Comparison of ENCODE assay signal across 9 cellular contexts in genomic region chr15:90571063-90571541, GRCh38. TPM values are rescaled to one million over a fixed set of nuclear protein-coding genes. Genes with fewer than 3 reads are reported as not detected.
A peak's percentile ranks its signal among the peaks of the same experiment; 100 is the strongest.
DNase-seq lines count a peak whose midpoint lies in the region; ATAC-seq, FAIRE-seq and TF ChIP-seq lines count a peak whose summit lies in the region.
"Had no signal": no experiment of that assay in that cellular context is flagged by ENCODE, and none has a peak within 500 bp of the region (broad histone marks: within the 10 kb centered on the region; RNA-seq: fewer than 3 reads in every experiment).

No MANE protein-coding gene starts in this region.

- intact Hi-C loops in activated naive CD4-positive, alpha-beta T cell treated with anti-CD3 and anti-CD28 coated beads for 36 hours (cut with micrococcal nuclease): no loop called here
- intact Hi-C loops in cardiac septum (cut with DNase I): no loop called here

- peaks cover 0 to 12% (median 0%) of the 10 kb centered on the region in 4 donors for H3K4me1 ChIP-seq in Peyer's patch

- H3K27me3 ChIP-seq in Peyer's patch: no peaks in the 10 kb centered on the region

- peak overlapping the region in 3 of 4 donors; percentile 39 to 53 (median 40) for H3K27ac ChIP-seq in Peyer's patch
- H3K27ac ChIP-seq in substantia nigra (ENCODE audit: low read depth, low read length, poor library complexity, severe bottlenecking): peak overlapping the region; percentile 84

- no peaks in the 10 kb centered on the region for H3K27me3 Mint-ChIP-seq in activated naive CD4-positive, alpha-beta T cell treated with anti-CD3 and anti-CD28 coated beads for 36 hours (ENCODE audit: low read depth)

- no peaks in the 10 kb centered on the region for H3K36me3 ChIP-seq in Peyer's patch

- TF ChIP-seq CTCF in Peyer's patch (IDR thresholded peaks at IDR 0.05): no peak
- no peak for TF ChIP-seq CTCF in D721Med (IDR thresholded peaks at IDR 0.05; ENCODE audit: insufficient read depth, missing control alignments)

- DNase-seq in activated naive CD4-positive, alpha-beta T cell treated with anti-CD3 and anti-CD28 coated beads for 36 hours: no peak
- no peak for DNase-seq in activated naive CD4-positive, alpha-beta T cell (lab: John Stamatoyannopoulos, UW)
- DNase-seq in Peyer's patch (peak in 1 of 3 donors; percentile 68), cardiac septum (ENCODE audit: low spot score) (peak; percentile 83), substantia nigra (lab: John Stamatoyannopoulos, UW) (peak in 45 of 49 donors; percentile 16 to 85 (median 62)), D721Med (ENCODE audit: insufficient read length, low spot score) (no peak), NCI-H774 (lab: John Stamatoyannopoulos, UW) (no peak)

- no peak for FAIRE-seq in D721Med (lab: Jason Lieb, UNC)

- no peaks in the 10 kb centered on the region for H3K9me3 ChIP-seq in Peyer's patch

- peaks cover 9% of the 10 kb centered on the region for H3K36me3 Mint-ChIP-seq in activated naive CD4-positive, alpha-beta T cell treated with anti-CD3 and anti-CD28 coated beads for 36 hours (ENCODE audit: low read depth)

- no peaks in the 10 kb centered on the region for H3K9me3 Mint-ChIP-seq in activated naive CD4-positive, alpha-beta T cell treated with anti-CD3 and anti-CD28 coated beads for 36 hours

- H3K27ac Mint-ChIP-seq in activated naive CD4-positive, alpha-beta T cell treated with anti-CD3 and anti-CD28 coated beads for 36 hours: peak overlapping the region; percentile 69

- no peak for ATAC-seq in GM19467 (IDR thresholded peaks at IDR 0.05; ENCODE audit: unreplicated experiment)

- no peak overlapping the region for H3K4me3 Mint-ChIP-seq in activated naive CD4-positive, alpha-beta T cell treated with anti-CD3 and anti-CD28 coated beads for 36 hours
- H3K4me3 Mint-ChIP-seq: neural crest cell had no signal

- H3K4me1 Mint-ChIP-seq in activated naive CD4-positive, alpha-beta T cell treated with anti-CD3 and anti-CD28 coated beads for 36 hours (ENCODE audit: low read depth): peaks cover 85% of the 10 kb centered on the region
- H3K4me1 Mint-ChIP-seq: neural crest cell had no signal

- CTCF ChIA-PET in activated naive CD4-positive, alpha-beta T cell treated with anti-CD3 and anti-CD28 coated beads for 36 hours (lab: Charles Lee): interaction anchor here (0.7 to 2.5 kb wide), 3 partner anchors 10 to 73 kb away, joined by 3 to 6 read pairs (median 3); no protein-coding TSS in a partner anchor

- H3K4me3 ChIP-seq in Peyer's patch: no peak overlapping the region

- TF ChIP-seq POLR2A in Peyer's patch (IDR thresholded peaks at IDR 0.05): no peak

RNA-seq across cellular contexts. Expression of gene CRTC3, which starts 41.4 kb away (rescaled TPM):
- total RNA-seq in activated naive CD4-positive, alpha-beta T cell treated with anti-CD3 and anti-CD28 coated beads for 36 hours: 10 to 100 TPM; 40.6 to 42.7 TPM
- total RNA-seq in Peyer's patch: 10 to 100 TPM; 19.8 to 33.1 (median 25.9) TPM
- total RNA-seq in cardiac septum: 30.4 TPM

Comparison
In these comparisons a context has a peak if more than half of its experiments do, and no peak if none do; other contexts are left out.
1. DNase-seq: peak in cardiac septum (single experiment) and substantia nigra (45 of 49); none in activated naive CD4-positive, alpha-beta T cell treated with anti-CD3 and anti-CD28 coated beads for 36 hours (single experiment), activated naive CD4-positive, alpha-beta T cell (0 of 4), D721Med (single experiment) and NCI-H774 (single experiment).